36 cellular contexts compared by ENCODE assay signal in the genomic region with DNA sequence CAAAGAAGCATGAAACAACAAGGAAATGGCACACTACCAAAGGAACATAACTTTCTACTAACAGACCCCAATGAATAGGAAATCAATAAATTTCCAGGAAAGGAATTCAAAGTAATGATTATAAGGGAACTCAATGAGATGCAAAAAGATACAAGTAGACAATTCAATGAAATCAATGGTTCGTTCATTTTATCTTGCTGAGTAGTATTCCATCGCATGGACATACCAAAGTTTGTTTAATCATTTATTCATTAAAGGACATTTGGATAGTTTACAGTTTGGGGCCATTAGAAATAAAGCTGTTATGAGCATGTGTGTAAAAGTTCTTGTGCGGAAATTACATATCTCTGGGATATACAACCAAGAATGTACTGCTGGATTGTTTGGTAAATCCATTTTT. TPM values are rescaled to one million over a fixed set of nuclear protein-coding genes. Genes with fewer than 3 reads are reported as not detected.
"Had no signal": no experiment of that assay in that cellular context is flagged by ENCODE, and none has a peak within 500 bp of the region (broad histone marks: within the 10 kb centered on the region; RNA-seq: fewer than 3 reads in every experiment).

No MANE protein-coding gene starts in this region.

- H3K4me1 ChIP-seq: adrenal gland, ascending aorta, body of pancreas, breast epithelium had no signal

- FAIRE-seq: astrocyte, bronchial epithelial cell had no signal

- H3K36me3 ChIP-seq: adrenal gland, ascending aorta, brain microvascular endothelial cell, breast epithelium, cardiac muscle cell had no signal

- H3K27me3 ChIP-seq: adrenal gland, ascending aorta, body of pancreas, brain microvascular endothelial cell, breast epithelium, cardiac muscle cell had no signal

- H3K4me3 ChIP-seq: adrenal gland, ascending aorta, body of pancreas, breast epithelium, cardiac muscle cell had no signal

- ATAC-seq: activated naive CD4-positive, alpha-beta T cell treated with anti-CD3 and anti-CD28 coated beads, Interleukin-2, amount 50 U/mL, for 72 hours; activated naive CD8-positive, alpha-beta T cell treated with anti-CD3 and anti-CD28 coated beads, Interleukin-2, amount 50 U/mL, for 24 hours; activated T-cell treated with anti-CD3 and anti-CD28 coated beads, Interleukin-2, amount 50 U/mL, for 4 hours; activated T-cell treated with anti-CD3 and anti-CD28 coated beads, Interleukin-2, amount 50 U/mL, for 72 hours; activated T-helper 17 cell treated with anti-CD3 and anti-CD28 coated beads, Interleukin-2, amount 50 U/mL, for 72 hours; body of pancreas had no signal

- DNase-seq: activated effector memory CD4-positive, alpha-beta T cell treated with anti-CD3 and anti-CD28 coated beads, Interleukin-2, amount 50 U/mL, for 16 hours; activated effector memory CD4-positive, alpha-beta T cell treated with Interleukin-2 at 50 U/mL for 16 hours; activated gamma-delta T cell; activated gamma-delta T cell treated with Interleukin-2 at 50 U/mL for 16 hours; activated naive CD4-positive, alpha-beta T cell; activated naive CD4-positive, alpha-beta T cell treated with anti-CD3 and anti-CD28 coated beads for 36 hours; activated naive CD4-positive, alpha-beta T cell treated with anti-CD3 and anti-CD28 coated beads, Interleukin-2, amount 10 ng/mL, durations not matched to agents 7 days and 5 days; activated naive CD4-positive, alpha-beta T cell treated with anti-CD3 and anti-CD28 coated beads, Interleukin-2, amount 50 U/mL, for 16 hours; activated naive CD4-positive, alpha-beta T cell treated with Interleukin-2 at 50 U/mL for 16 hours; activated naive CD8-positive, alpha-beta T cell treated with anti-CD3 and anti-CD28 coated beads for 36 hours; activated naive CD8-positive, alpha-beta T cell treated with anti-CD3 and anti-CD28 coated beads, Interleukin-2, amount 10 ng/mL, durations not matched to agents 7 days and 5 days; activated naive CD8-positive, alpha-beta T cell treated with anti-CD3 and anti-CD28 coated beads, Interleukin-2, amount 50 U/mL, for 24 hours; activated T-cell treated with anti-CD3 and anti-CD28 coated beads, Interleukin-2, amount 50 U/mL, for 24 hours; activated T-cell treated with anti-CD3 and anti-CD28 coated beads, Interleukin-2, amount 50 U/mL, for 4 hours; activated T-cell treated with anti-CD3 and anti-CD28 coated beads, Interleukin-2, amount 50 U/mL, for 48 hours; activated T-cell treated with anti-CD3 and anti-CD28 coated beads, Interleukin-2, amount 50 U/mL, for 72 hours; adrenal gland; amniotic stem cell; amygdala; anterior cingulate cortex; aorta; body of pancreas; brain microvascular endothelial cell; caudate nucleus; central memory CD4-positive, alpha-beta T cell; cerebellar nuclear complex had no signal

- H3K9me3 ChIP-seq: adrenal gland, ascending aorta, body of pancreas had no signal

- H3K27ac ChIP-seq: adrenal gland, ascending aorta, body of pancreas, brain microvascular endothelial cell, breast epithelium, cardiac muscle cell had no signal

RNA-seq across cellular contexts. Expression of gene LYZ, which starts 35.0 kb away (rescaled TPM):
- total RNA-seq: activated naive CD4-positive, alpha-beta T cell treated with anti-CD3 and anti-CD28 coated beads for 36 hours; activated naive CD8-positive, alpha-beta T cell treated with anti-CD3 and anti-CD28 coated beads for 36 hours; activated T-helper 1 cell treated with anti-CD3 and anti-CD28 coated beads, Interleukin-12 subunit alpha, Interleukin-12 subunit beta, Interleukin-2, Interleukin-4 antibody, amounts not matched to agents 30 ng/mL and 10 ng/mL and 1 ng/mL, durations not matched to agents 14 hours and 24 hours and 36 hours; activated T-helper 2 cell treated with anti-CD3 and anti-CD28 coated beads, Interferon-gamma antibody, Interleukin-2, Interleukin-4, amounts not matched to agents 10 μg/mL and 5 μg/mL and 100 μg/mL, durations not matched to agents 14 hours and 24 hours and 36 hours; chondrocyte had no signal
